In the genomic region with DNA sequence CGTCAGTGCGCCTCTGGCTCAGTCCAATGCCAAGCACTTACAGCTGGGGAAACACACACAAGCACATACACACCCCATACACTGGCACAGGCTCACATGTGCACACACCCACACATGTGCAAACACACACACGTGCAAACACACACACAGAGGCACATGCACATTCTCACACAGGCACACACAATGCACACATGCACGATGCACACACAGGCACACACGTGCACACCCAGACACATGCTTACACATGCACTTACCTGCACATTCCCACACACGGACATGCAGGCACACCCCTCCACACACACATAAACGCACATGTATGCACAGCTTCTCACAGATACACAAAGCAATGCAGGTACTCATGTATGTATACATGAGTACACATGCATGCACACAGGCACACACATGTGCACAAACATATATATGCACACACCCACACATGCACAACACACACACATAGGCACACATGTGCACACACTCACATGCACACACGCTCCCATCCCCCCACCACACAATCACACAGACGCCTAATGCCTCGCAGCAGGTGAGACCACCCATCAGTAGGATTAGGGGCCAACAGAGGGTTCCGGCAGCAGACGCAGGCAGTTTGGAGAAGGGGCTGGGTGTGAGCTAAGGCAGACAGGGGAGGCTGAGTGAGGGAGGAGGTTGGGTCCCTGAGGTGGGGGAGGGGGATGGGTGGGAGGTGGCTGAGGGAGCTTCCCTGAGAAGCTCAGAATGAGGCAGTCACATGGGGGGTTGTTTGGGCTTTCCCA, we compare ENCODE assay signal across 1 cellular context.
TF ChIP-seq lines count a peak whose summit lies in the region.

No MANE protein-coding gene starts in this region.

TF ChIP-seq in K562, 482 proteins besides CTCF, POLR2A, EP300 and RAD21:
- TF ChIP-seq, protein P1, sequence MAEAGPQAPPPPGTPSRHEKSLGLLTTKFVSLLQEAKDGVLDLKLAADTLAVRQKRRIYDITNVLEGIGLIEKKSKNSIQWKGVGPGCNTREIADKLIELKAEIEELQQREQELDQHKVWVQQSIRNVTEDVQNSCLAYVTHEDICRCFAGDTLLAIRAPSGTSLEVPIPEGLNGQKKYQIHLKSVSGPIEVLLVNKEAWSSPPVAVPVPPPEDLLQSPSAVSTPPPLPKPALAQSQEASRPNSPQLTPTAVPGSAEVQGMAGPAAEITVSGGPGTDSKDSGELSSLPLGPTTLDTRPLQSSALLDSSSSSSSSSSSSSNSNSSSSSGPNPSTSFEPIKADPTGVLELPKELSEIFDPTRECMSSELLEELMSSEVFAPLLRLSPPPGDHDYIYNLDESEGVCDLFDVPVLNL (CRISPR knock-in tag; IDR thresholded peaks at IDR 0.05; ENCODE audit: low read depth): 0 out of 2 replicates have a peak, but pooled peaks have one; percentile 15
- TF ChIP-seq, protein P2, sequence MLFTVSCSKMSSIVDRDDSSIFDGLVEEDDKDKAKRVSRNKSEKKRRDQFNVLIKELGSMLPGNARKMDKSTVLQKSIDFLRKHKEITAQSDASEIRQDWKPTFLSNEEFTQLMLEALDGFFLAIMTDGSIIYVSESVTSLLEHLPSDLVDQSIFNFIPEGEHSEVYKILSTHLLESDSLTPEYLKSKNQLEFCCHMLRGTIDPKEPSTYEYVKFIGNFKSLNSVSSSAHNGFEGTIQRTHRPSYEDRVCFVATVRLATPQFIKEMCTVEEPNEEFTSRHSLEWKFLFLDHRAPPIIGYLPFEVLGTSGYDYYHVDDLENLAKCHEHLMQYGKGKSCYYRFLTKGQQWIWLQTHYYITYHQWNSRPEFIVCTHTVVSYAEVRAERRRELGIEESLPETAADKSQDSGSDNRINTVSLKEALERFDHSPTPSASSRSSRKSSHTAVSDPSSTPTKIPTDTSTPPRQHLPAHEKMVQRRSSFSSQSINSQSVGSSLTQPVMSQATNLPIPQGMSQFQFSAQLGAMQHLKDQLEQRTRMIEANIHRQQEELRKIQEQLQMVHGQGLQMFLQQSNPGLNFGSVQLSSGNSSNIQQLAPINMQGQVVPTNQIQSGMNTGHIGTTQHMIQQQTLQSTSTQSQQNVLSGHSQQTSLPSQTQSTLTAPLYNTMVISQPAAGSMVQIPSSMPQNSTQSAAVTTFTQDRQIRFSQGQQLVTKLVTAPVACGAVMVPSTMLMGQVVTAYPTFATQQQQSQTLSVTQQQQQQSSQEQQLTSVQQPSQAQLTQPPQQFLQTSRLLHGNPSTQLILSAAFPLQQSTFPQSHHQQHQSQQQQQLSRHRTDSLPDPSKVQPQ (CRISPR knock-in tag; IDR thresholded peaks at IDR 0.05; ENCODE audit: borderline replicate concordance): no peak
- TF ChIP-seq KDM1A (IDR thresholded peaks at IDR 0.05) (peak in 1 of 2 experiments; percentile 69; a peak in 1 of 4 replicates), USF1 (CRISPR knock-in tag; IDR thresholded peaks at IDR 0.05) (0 out of 2 replicates have a peak, but pooled peaks have one; percentile 20), ZC3H4 (CRISPR knock-in tag; IDR thresholded peaks at IDR 0.05; ENCODE audit: borderline replicate concordance) (0 out of 2 replicates have a peak, but pooled peaks have one; percentile 41), HMBOX1 (IDR thresholded peaks at IDR 0.05) (no peak)
- TF ChIP-seq, protein P3, sequence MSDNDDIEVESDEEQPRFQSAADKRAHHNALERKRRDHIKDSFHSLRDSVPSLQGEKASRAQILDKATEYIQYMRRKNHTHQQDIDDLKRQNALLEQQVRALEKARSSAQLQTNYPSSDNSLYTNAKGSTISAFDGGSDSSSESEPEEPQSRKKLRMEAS (CRISPR knock-in tag; IDR thresholded peaks at IDR 0.05): peak; percentile 43; the same call in 1 of the 2 replicates
- TF ChIP-seq, protein P4, sequence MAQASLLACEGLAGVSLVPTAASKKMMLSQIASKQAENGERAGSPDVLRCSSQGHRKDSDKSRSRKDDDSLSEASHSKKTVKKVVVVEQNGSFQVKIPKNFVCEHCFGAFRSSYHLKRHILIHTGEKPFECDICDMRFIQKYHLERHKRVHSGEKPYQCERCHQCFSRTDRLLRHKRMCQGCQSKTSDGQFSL (CRISPR knock-in tag; IDR thresholded peaks at IDR 0.05): peak; percentile 43; the same call in 1 of the 2 replicates
- TF ChIP-seq, protein P4 (tag; IDR thresholded peaks at IDR 0.05): no peak
